17 cellular contexts compared by ENCODE assay signal in the genomic region with DNA sequence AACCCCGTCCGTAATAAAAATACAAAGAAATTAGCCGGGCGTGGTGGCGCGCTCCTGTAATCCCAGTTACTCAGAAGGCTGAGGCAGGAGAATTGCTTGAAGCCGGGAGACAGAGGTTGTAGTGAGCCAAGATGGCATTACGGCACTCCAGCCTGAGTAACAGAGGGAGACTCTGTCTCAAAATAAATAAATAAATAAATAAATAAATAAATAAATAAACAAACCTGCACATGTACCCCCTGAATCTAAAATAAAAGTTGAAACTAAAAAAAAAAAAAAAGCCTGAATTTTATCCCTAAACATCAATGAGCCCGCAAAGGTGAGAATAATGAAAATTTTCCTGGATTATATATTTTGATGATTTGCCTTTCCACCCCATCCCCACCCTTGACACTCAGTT.
DNase-seq lines count a peak whose midpoint lies in the region; ATAC-seq and TF ChIP-seq lines count a peak whose summit lies in the region.
"Had no signal": no experiment of that assay in that cellular context is flagged by ENCODE, and none has a peak within 500 bp of the region (broad histone marks: within the 10 kb centered on the region; RNA-seq: fewer than 3 reads in every experiment).

No MANE protein-coding gene starts in this region.

- TF ChIP-seq CTCF in A673 (conservative IDR thresholded peaks at IDR 0.05; ENCODE audit: low read depth, low read length) (no peak), chondrocyte (IDR thresholded peaks at IDR 0.05) (no peak), nephron progenitor cell (IDR thresholded peaks at IDR 0.05) (no peak), transverse colon (IDR thresholded peaks at IDR 0.05) (no peak), left lung (IDR thresholded peaks at IDR 0.05) (no peak)

- POLR2A ChIA-PET in A673 (lab: Charles Lee; ENCODE audit: low non-redundant PET), result no interaction called here

- H3K4me1 Mint-ChIP-seq in chondrocyte (ENCODE audit: low read depth) (peaks cover 48% of the 10 kb centered on the region), nephron progenitor cell (no peaks in the 10 kb centered on the region)
- no peaks in the 10 kb centered on the region for H3K4me1 Mint-ChIP-seq in activated naive CD8-positive, alpha-beta T cell treated with anti-CD3 and anti-CD28 coated beads, Interleukin-2, amount 50 U/mL, for 24 hours
- H3K4me1 Mint-ChIP-seq: CD4-positive, alpha-beta memory T cell had no signal

- intact Hi-C loops in A673 (cut with micrococcal nuclease; ENCODE audit: unreplicated experiment), result no loop called here
- intact Hi-C loops in transverse colon (cut with DNase I; ENCODE audit: low total_unique reads), result no loop called here
- intact Hi-C loops in left lung (cut with DNase I), result no loop called here

- CTCF ChIA-PET in A673 (lab: Charles Lee), result no interaction called here

- no TSS peak for BruUV-seq in A673 (replicated peaks; lab: Mats Ljungman, UMichigan)

- peaks cover 54% of the 10 kb centered on the region for H3K36me3 Mint-ChIP-seq in chondrocyte (ENCODE audit: low read depth)
- peaks cover 74% of the 10 kb centered on the region for H3K36me3 Mint-ChIP-seq in nephron progenitor cell (ENCODE audit: low read depth)
- no peaks in the 10 kb centered on the region for H3K36me3 Mint-ChIP-seq in activated naive CD8-positive, alpha-beta T cell treated with anti-CD3 and anti-CD28 coated beads, Interleukin-2, amount 50 U/mL, for 24 hours (ENCODE audit: low read depth)
- H3K36me3 Mint-ChIP-seq: CD4-positive, alpha-beta memory T cell had no signal

- H3K36me3 ChIP-seq in A673 (ENCODE audit: insufficient read depth, low read length, poor library complexity, severe bottlenecking) (peaks cover 66% of the 10 kb centered on the region), transverse colon (no peaks in the 10 kb centered on the region), left lung (no peaks in the 10 kb centered on the region)

- H3K27me3 ChIP-seq in A673 (replicated peaks; ENCODE audit: insufficient read depth, low read depth, low read length, poor library complexity) (no peaks in the 10 kb centered on the region), transverse colon (no peaks in the 10 kb centered on the region), left lung (no peaks in the 10 kb centered on the region)

- H3K9me3 Mint-ChIP-seq in chondrocyte (ENCODE audit: low read depth), result peaks cover 4% of the 10 kb centered on the region
- H3K9me3 Mint-ChIP-seq in nephron progenitor cell, result no peaks in the 10 kb centered on the region
- peaks cover 7% of the 10 kb centered on the region for H3K9me3 Mint-ChIP-seq in activated naive CD8-positive, alpha-beta T cell treated with anti-CD3 and anti-CD28 coated beads, Interleukin-2, amount 50 U/mL, for 24 hours
- H3K9me3 Mint-ChIP-seq: GM23338, H9 had no signal

- no peak for TF ChIP-seq POLR2A in transverse colon (IDR thresholded peaks at IDR 0.05)

- WGBS in transverse colon (ENCODE audit: low coverage in 1 of 2), 2 donors, result 78 to 79% methylated on average over 5 to 9 of the region's 9 CpGs

- H3K4me3 ChIP-seq in A673 (ENCODE audit: low read depth, low read length, poor library complexity, severe bottlenecking) (no peak overlapping the region), transverse colon (no peak overlapping the region), left lung (no peak overlapping the region)
- H3K4me3 ChIP-seq: GM23338 had no signal

- H3K27ac Mint-ChIP-seq in chondrocyte (ENCODE audit: unreplicated experiment) (peak overlapping the region; percentile 1), nephron progenitor cell (peak overlapping the region; percentile 79)
- H3K27ac Mint-ChIP-seq in activated naive CD8-positive, alpha-beta T cell treated with anti-CD3 and anti-CD28 coated beads, Interleukin-2, amount 50 U/mL, for 24 hours, result no peak overlapping the region
- H3K27ac Mint-ChIP-seq: CD4-positive, alpha-beta memory T cell; GM23338; H9 had no signal

- ATAC-seq in left lung (no peak), HG03097 (IDR thresholded peaks at IDR 0.05; ENCODE audit: low FRiP score, unreplicated experiment) (no peak)
- no peak for ATAC-seq in activated naive CD8-positive, alpha-beta T cell treated with anti-CD3 and anti-CD28 coated beads, Interleukin-2, amount 50 U/mL, for 24 hours
- ATAC-seq: GM23338, HCT116 had no signal

- H3K9me3 ChIP-seq in A673 (ENCODE audit: low read depth, low read length, poor library complexity, severe bottlenecking) (no peaks in the 10 kb centered on the region), transverse colon (no peaks in the 10 kb centered on the region), left lung (no peaks in the 10 kb centered on the region)

- in situ Hi-C loops in transverse colon (cut with MboI; ENCODE audit: low pct_ligation_motif_present in 1 of 4, low pct_unique_long_range_greater_than_20kb in 1 of 4, low sequenced_read_pairs in 3 of 4), result no loop called here

- no peak for DNase-seq in A673 (ENCODE audit: low spot score)
- no peak for DNase-seq in chondrocyte (ENCODE audit: low spot score)
- DNase-seq in nephron progenitor cell, result no peak
- peak; percentile 13 for DNase-seq in transverse colon
- DNase-seq in left lung, result no peak
- no peak for DNase-seq in activated naive CD8-positive, alpha-beta T cell treated with anti-CD3 and anti-CD28 coated beads, Interleukin-2, amount 50 U/mL, for 24 hours
- DNase-seq in effector CD8-positive, alpha-beta T cell (lab: John Stamatoyannopoulos, UW), result no peak
- DNase-seq: C1 segment of cervical spinal cord; Calu3; CD4-positive, alpha-beta memory T cell; COR-L47; DMS79 treated with DMSO at 0.1 percent for 48 hours; GF-D8; H9 had no signal

- H3K27ac ChIP-seq in A673 (ENCODE audit: low read depth, low read length, poor library complexity, severe bottlenecking) (peak overlapping the region; percentile 22), transverse colon (no peak overlapping the region), left lung (no peak overlapping the region)

- H3K4me1 ChIP-seq in A673 (ENCODE audit: insufficient read depth, low read length, poor library complexity, severe bottlenecking) (peaks cover 37% of the 10 kb centered on the region), transverse colon (peaks cover 0 to 6% (median 0%) of the 10 kb centered on the region in 4 donors), left lung (no peaks in the 10 kb centered on the region)

- H3K27me3 Mint-ChIP-seq in chondrocyte (ENCODE audit: low read depth) (no peaks in the 10 kb centered on the region), nephron progenitor cell (ENCODE audit: low read depth, poor library complexity) (no peaks in the 10 kb centered on the region)
- H3K27me3 Mint-ChIP-seq in activated naive CD8-positive, alpha-beta T cell treated with anti-CD3 and anti-CD28 coated beads, Interleukin-2, amount 50 U/mL, for 24 hours, result no peaks in the 10 kb centered on the region
- H3K27me3 Mint-ChIP-seq: CD4-positive, alpha-beta memory T cell had no signal

- H3K4me3 Mint-ChIP-seq in chondrocyte (ENCODE audit: unreplicated experiment) (no peak overlapping the region), nephron progenitor cell (no peak overlapping the region)
- no peak overlapping the region for H3K4me3 Mint-ChIP-seq in activated naive CD8-positive, alpha-beta T cell treated with anti-CD3 and anti-CD28 coated beads, Interleukin-2, amount 50 U/mL, for 24 hours
- H3K4me3 Mint-ChIP-seq: CD4-positive, alpha-beta memory T cell; GM23338; H9 had no signal

- no peak for TF ChIP-seq EP300 in transverse colon (IDR thresholded peaks at IDR 0.05; ENCODE audit: low read depth)
